Comparison of ENCODE assay signal across 7 cellular contexts in the genomic region with DNA sequence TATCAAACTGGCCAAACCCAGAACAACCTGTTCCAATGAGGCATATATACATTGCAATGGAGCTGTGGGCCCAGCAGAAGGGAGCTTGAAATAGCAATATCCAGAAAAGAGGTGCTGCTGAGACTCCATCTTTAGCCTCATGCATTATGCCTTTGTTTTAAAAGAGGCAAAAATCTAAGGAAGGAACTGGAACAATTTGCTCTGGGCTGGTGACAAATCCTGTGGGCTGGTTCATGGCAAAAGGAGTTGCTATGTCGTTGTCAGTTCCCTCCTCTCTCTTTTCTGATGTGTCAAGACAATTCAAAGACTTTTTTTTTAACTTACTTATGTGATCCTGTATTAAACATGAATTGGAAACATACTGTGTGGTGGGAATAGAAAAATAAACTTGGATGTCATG.
"Had no signal": no experiment of that assay in that cellular context is flagged by ENCODE, and none has a peak within 500 bp of the region (broad histone marks: within the 10 kb centered on the region; RNA-seq: fewer than 3 reads in every experiment).

No MANE protein-coding gene starts in this region.

- H3K27ac ChIP-seq: GM23248 had no signal

- DNase-seq: GM23248, GOT3, H7, HFFc6, IMR-90 had no signal

- ATAC-seq: HCT116, K562 had no signal
